In genomic region chr3:6354653-6355052, GRCh38 we compare ENCODE assay signal across 1 cellular context.
TF ChIP-seq lines count a peak whose summit lies in the region.

No MANE protein-coding gene starts in this region.

TF ChIP-seq in H1, 55 proteins besides CTCF, POLR2A, EP300 and RAD21 (continued from another document):
- TF ChIP-seq NANOG (IDR thresholded peaks at IDR 0.05; ENCODE audit: insufficient read depth, low read depth, low read length, poor library complexity, severe bottlenecking) (no peak), SIX5 (IDR thresholded peaks at IDR 0.05; ENCODE audit: low read depth, low read length) (no peak), EZH2 (IDR thresholded peaks at IDR 0.05; ENCODE audit: low read depth, low read length, severe bottlenecking) (no peak), KDM1A (IDR thresholded peaks at IDR 0.05; ENCODE audit: borderline replicate concordance, low read length) (no peak), BRCA1 (IDR thresholded peaks at IDR 0.05; ENCODE audit: low read depth, low read length) (no peak), NRF1 (IDR thresholded peaks at IDR 0.05; ENCODE audit: low read depth, low read length) (no peak), JUN (IDR thresholded peaks at IDR 0.05; ENCODE audit: low read depth, low read length) (no peak)
